In genomic region chr10:63520463-63521388, GRCh38 we compare ENCODE assay signal across 8 cellular contexts. TPM values are rescaled to one million over a fixed set of nuclear protein-coding genes. Genes with fewer than 3 reads are reported as not detected.
DNase-seq lines count a peak whose midpoint lies in the region; ATAC-seq, FAIRE-seq and TF ChIP-seq lines count a peak whose summit lies in the region.

No MANE protein-coding gene starts in this region.

- TF ChIP-seq CTCF in coronary artery (IDR thresholded peaks at IDR 0.05) = no peak
- TF ChIP-seq CTCF in HepG2 (CRISPR knock-in tag; IDR thresholded peaks at IDR 0.05) = no peak

- peak overlapping the region; percentile 17 for H2AFZ ChIP-seq in HepG2 (ENCODE audit: low read length)

- peak; percentile 82 for DNase-seq in activated CD8-positive, alpha-beta memory T cell treated with anti-CD3 and anti-CD28 coated beads for 24 hours
- DNase-seq in activated CD8-positive, alpha-beta memory T cell treated with anti-CD3 and anti-CD28 coated beads, Interleukin-2, amount 50 U/mL, for 4 hours = no peak
- DNase-seq in NCI-H1694 treated with DMSO at 0.1 percent for 48 hours (lab: John Stamatoyannopoulos, UW) (peak; percentile 58), coronary artery (ENCODE audit: low spot score) (peak; percentile 79), HepG2 (ENCODE audit: low spot score) (peak; percentile 51)
- peak; percentile 4 for DNase-seq in activated CD4-positive, CD25-positive, alpha-beta regulatory T cell treated with anti-CD3 and anti-CD28 coated beads, Interleukin-2, amount 50 U/mL, for 16 hours (ENCODE audit: low read depth, low spot score)
- peak; percentile 13 to 36 (median 18) for DNase-seq in stimulated activated CD4-positive, alpha-beta T cell treated with anti-CD3 and anti-CD28 coated beads, TNF-alpha, amount 100 ng/mL, for 48 hours (ENCODE audit: low read depth in 3 of 3)

- peak overlapping the region; percentile 71 to 100 for H3K27ac ChIP-seq in coronary artery
- H3K27ac ChIP-seq in HepG2 (ENCODE audit: extremely low read length, insufficient read depth, low read length) = peak overlapping the region; percentile 93

- no peaks in the 10 kb centered on the region for H3K36me3 ChIP-seq in HepG2 (replicated peaks in 1 of 2; ENCODE audit: control insufficient read depth in 1 of 2, insufficient read depth in 2 of 2, low read length in 2 of 2)

- BruUV-seq in HepG2 (replicated peaks; lab: Mats Ljungman, UMichigan) = no TSS peak

- FAIRE-seq in HepG2 (lab: Jason Lieb, UNC) = no peak

- TF ChIP-seq RAD21 in HepG2 (CRISPR knock-in tag; IDR thresholded peaks at IDR 0.05) = no peak

- peaks cover 4% of the 10 kb centered on the region; the same call in 1 of the 2 replicates for H4K20me1 ChIP-seq in HepG2 (ENCODE audit: insufficient read depth, low read length)

- TF ChIP-seq EP300 in HepG2 (IDR thresholded peaks at IDR 0.05; ENCODE audit: low read depth in 2 of 2, low read length in 2 of 2) = no peak
- TF ChIP-seq EP300 in HepG2 (CRISPR knock-in tag; IDR thresholded peaks at IDR 0.05; ENCODE audit: borderline replicate concordance) = no peak

- CTCF ChIA-PET in HepG2 (lab: Yijun Ruan, JAX; ENCODE audit: low intra/inter-chr PET ratio, low total read pairs) = no interaction called here

- in situ Hi-C loops in HepG2 (cut with HindIII; ENCODE audit: extremely low pct_ligation_motif_present, low pct_unique_long_range_greater_than_20kb) = no loop called here

- peak overlapping the region; percentile 81 for H3K9ac ChIP-seq in HepG2 (ENCODE audit: insufficient read depth, low read depth, low read length)

- H3K27me3 ChIP-seq in HepG2 (ENCODE audit: control insufficient read depth in 1 of 2, insufficient read depth in 2 of 2, low read length in 2 of 2) = no peaks in the 10 kb centered on the region

- H3K4me3 ChIP-seq in coronary artery (peak overlapping the region; percentile 99), HepG2 (replicated peaks in 1 of 3; ENCODE audit: insufficient read depth in 1 of 3, low read depth in 2 of 3, low read length in 3 of 3) (peak overlapping the region; percentile 58 to 74 (median 73))

- POLR2A ChIA-PET in HepG2 (lab: Yijun Ruan, JAX) = interaction anchor here (1.1 to 2.0 kb wide), 3 partner anchors 18 to 252 kb away, joined by 4 to 12 read pairs (median 4); no protein-coding TSS in a partner anchor

- H3K4me2 ChIP-seq in HepG2 (ENCODE audit: low read depth, low read length) = peak overlapping the region; percentile 87

- intact Hi-C loops in HepG2 (cut with micrococcal nuclease; ENCODE audit: unreplicated experiment) = loop anchor here (5.0 kb wide), 1 partner anchor 253 kb away; no protein-coding TSS in a partner anchor

- 0% methylated on average over 4 of the region's 46 CpGs for WGBS in HepG2 (ENCODE audit: low lambda C conversion rate)

- peak; percentile 81 for ATAC-seq in HG02642 (IDR thresholded peaks at IDR 0.05; ENCODE audit: poor library complexity, unreplicated experiment)
- ATAC-seq in HepG2 = peak; percentile 92

- H3K79me2 ChIP-seq in HepG2 (ENCODE audit: insufficient read depth, low read length) = peaks cover 90% of the 10 kb centered on the region

- TF ChIP-seq POLR2A in HepG2 (IDR thresholded peaks at IDR 0.05; ENCODE audit: insufficient read depth in 1 of 2, low read depth in 2 of 2, low read length in 2 of 2) = peak; percentile 72 to 82

- H3K4me1 ChIP-seq in HepG2 (ENCODE audit: insufficient read depth, low read length) = peaks cover 83% of the 10 kb centered on the region

- no peaks in the 10 kb centered on the region for H3K9me3 ChIP-seq in HepG2 (ENCODE audit: low read length)

TF ChIP-seq in HepG2, 621 proteins besides CTCF, POLR2A, EP300 and RAD21 (continues in another document):
- TF ChIP-seq, protein P1, sequence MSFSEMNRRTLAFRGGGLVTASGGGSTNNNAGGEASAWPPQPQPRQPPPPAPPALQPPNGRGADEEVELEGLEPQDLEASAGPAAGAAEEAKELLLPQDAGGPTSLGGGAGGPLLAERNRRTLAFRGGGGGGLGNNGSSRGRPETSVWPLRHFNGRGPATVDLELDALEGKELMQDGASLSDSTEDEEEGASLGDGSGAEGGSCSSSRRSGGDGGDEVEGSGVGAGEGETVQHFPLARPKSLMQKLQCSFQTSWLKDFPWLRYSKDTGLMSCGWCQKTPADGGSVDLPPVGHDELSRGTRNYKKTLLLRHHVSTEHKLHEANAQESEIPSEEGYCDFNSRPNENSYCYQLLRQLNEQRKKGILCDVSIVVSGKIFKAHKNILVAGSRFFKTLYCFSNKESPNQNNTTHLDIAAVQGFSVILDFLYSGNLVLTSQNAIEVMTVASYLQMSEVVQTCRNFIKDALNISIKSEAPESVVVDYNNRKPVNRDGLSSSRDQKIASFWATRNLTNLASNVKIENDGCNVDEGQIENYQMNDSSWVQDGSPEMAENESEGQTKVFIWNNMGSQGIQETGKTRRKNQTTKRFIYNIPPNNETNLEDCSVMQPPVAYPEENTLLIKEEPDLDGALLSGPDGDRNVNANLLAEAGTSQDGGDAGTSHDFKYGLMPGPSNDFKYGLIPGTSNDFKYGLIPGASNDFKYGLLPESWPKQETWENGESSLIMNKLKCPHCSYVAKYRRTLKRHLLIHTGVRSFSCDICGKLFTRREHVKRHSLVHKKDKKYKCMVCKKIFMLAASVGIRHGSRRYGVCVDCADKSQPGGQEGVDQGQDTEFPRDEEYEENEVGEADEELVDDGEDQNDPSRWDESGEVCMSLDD (CRISPR knock-in tag; IDR thresholded peaks at IDR 0.05; ENCODE audit: borderline replicate concordance) = no peak
- TF ChIP-seq SUZ12 (IDR thresholded peaks at IDR 0.05; ENCODE audit: low read depth, low read length) (no peak), ADNP (CRISPR knock-in tag; IDR thresholded peaks at IDR 0.05) (no peak), GATAD2A (CRISPR knock-in tag; IDR thresholded peaks at IDR 0.05) (peak; percentile 36; the same call in 1 of the 2 replicates), ZNF543 (CRISPR knock-in tag; IDR thresholded peaks at IDR 0.05) (peak; percentile 81; the same call in 1 of the 2 replicates), ZMAT3 (CRISPR knock-in tag; conservative IDR thresholded peaks at IDR 0.05) (no peak), ZNF441 (CRISPR knock-in tag; IDR thresholded peaks at IDR 0.05; ENCODE audit: borderline replicate concordance) (peak; percentile 80), ZNF724P (CRISPR knock-in tag; IDR thresholded peaks at IDR 0.05; ENCODE audit: borderline replicate concordance) (peak; percentile 69; the same call in 1 of the 2 replicates), FOSL1 (CRISPR knock-in tag; IDR thresholded peaks at IDR 0.05; ENCODE audit: borderline replicate concordance) (no peak), ERF (CRISPR knock-in tag; IDR thresholded peaks at IDR 0.05) (0 out of 2 replicates have a peak, but pooled peaks have one; percentile 13), ZNF761 (CRISPR knock-in tag; conservative IDR thresholded peaks at IDR 0.05) (0 out of 2 replicates have a peak, but pooled peaks have one; percentile 6)

RNA-seq across cellular contexts. Expression of gene REEP3, which starts 0.5 kb away (rescaled TPM):
- total RNA-seq in HepG2 (2016; rRNA removed; fragmentation: Illumina TruSeq; extraction: Trizol) = 29.1 and 31.4 TPM in 2 replicates
- total RNA-seq in HepG2 (2016; cell fraction: cytosol; rRNA removed; fragmentation: Illumina TruSeq; extraction: Trizol; ENCODE audit: low read depth) = 23.6 and 27.7 TPM in 2 replicates
- total RNA-seq in HepG2 (2016; cell fraction: insoluble cytoplasmic fraction; rRNA removed; fragmentation: Illumina TruSeq; extraction: Trizol) = 27.1 and 27.9 TPM in 2 replicates
- total RNA-seq in HepG2 (2016; cell fraction: membrane; rRNA removed; fragmentation: Illumina TruSeq; extraction: Trizol) = 34.9 and 39.7 TPM in 2 replicates
- 13.9 and 19.8 TPM in 2 replicates for total RNA-seq in HepG2 (2016; cell fraction: nucleus; rRNA removed; fragmentation: Illumina TruSeq; extraction: Trizol)
- polyA plus RNA-seq in HepG2 (2011; rRNA removed) = 5.3 and 7.1 TPM in 2 replicates
- 5.4 and 8.4 TPM in 2 replicates for polyA plus RNA-seq in HepG2 (2011; cell fraction: cytosol; rRNA removed)
- polyA plus RNA-seq in HepG2 (2011; cell fraction: nucleus; rRNA removed) = 2.7 and 4.4 TPM in 2 replicates
- 8.7 and 10.0 TPM in 2 replicates for polyA plus RNA-seq in HepG2 (2012)
- polyA plus RNA-seq in HepG2 (2016; cell fraction: cytosol; fragmentation: Illumina TruSeq; extraction: Trizol; ENCODE audit: low read depth) = 45.4 and 52.0 TPM in 2 replicates
- polyA plus RNA-seq in HepG2 (2016; cell fraction: insoluble cytoplasmic fraction; fragmentation: Illumina TruSeq; extraction: Trizol; ENCODE audit: low read depth) = 20.1 and 20.9 TPM in 2 replicates
- 31.9 and 38.5 TPM in 2 replicates for polyA plus RNA-seq in HepG2 (2016; cell fraction: membrane; fragmentation: Illumina TruSeq; extraction: Trizol; ENCODE audit: low read depth)
- 25.8 and 29.3 TPM in 2 replicates for polyA plus RNA-seq in HepG2 (2016; cell fraction: nucleus; fragmentation: Illumina TruSeq; extraction: Trizol; ENCODE audit: insufficient read depth, low read depth)
- 2.4 and 4.6 TPM in 2 replicates for polyA minus RNA-seq in HepG2 (2011; rRNA and poly(A)+ RNA removed; ENCODE audit: low replicate concordance)
- 9.3 and 9.6 TPM in 2 replicates for polyA minus RNA-seq in HepG2 (2011; cell fraction: cytosol; rRNA and poly(A)+ RNA removed)
- 6.3 and 7.8 TPM in 2 replicates for polyA minus RNA-seq in HepG2 (2011; cell fraction: nucleus; rRNA and poly(A)+ RNA removed)

RNA-seq across cellular contexts. Expression of gene JMJD1C, which starts 54.9 kb away (rescaled TPM):
- total RNA-seq in HepG2 (2016; rRNA removed; fragmentation: Illumina TruSeq; extraction: Trizol) = 42.7 and 51.4 TPM in 2 replicates
- 10.6 and 12.0 TPM in 2 replicates for total RNA-seq in HepG2 (2016; cell fraction: cytosol; rRNA removed; fragmentation: Illumina TruSeq; extraction: Trizol; ENCODE audit: low read depth)
- 38.0 and 48.1 TPM in 2 replicates for total RNA-seq in HepG2 (2016; cell fraction: insoluble cytoplasmic fraction; rRNA removed; fragmentation: Illumina TruSeq; extraction: Trizol)
- 16.5 and 17.1 TPM in 2 replicates for total RNA-seq in HepG2 (2016; cell fraction: membrane; rRNA removed; fragmentation: Illumina TruSeq; extraction: Trizol)
- total RNA-seq in HepG2 (2016; cell fraction: nucleus; rRNA removed; fragmentation: Illumina TruSeq; extraction: Trizol) = 121 and 123 TPM in 2 replicates
- polyA plus RNA-seq in HepG2 (2011; rRNA removed) = 34.9 and 42.3 TPM in 2 replicates
- polyA plus RNA-seq in HepG2 (2011; cell fraction: cytosol; rRNA removed) = 15.7 and 25.3 TPM in 2 replicates
- polyA plus RNA-seq in HepG2 (2011; cell fraction: nucleus; rRNA removed) = 46.2 and 51.3 TPM in 2 replicates
- polyA plus RNA-seq in HepG2 (2012) = 44.1 and 47.8 TPM in 2 replicates
- polyA plus RNA-seq in HepG2 (2016; cell fraction: cytosol; fragmentation: Illumina TruSeq; extraction: Trizol; ENCODE audit: low read depth) = 0.93 and 1.1 TPM in 2 replicates
- 22.2 and 27.2 TPM in 2 replicates for polyA plus RNA-seq in HepG2 (2016; cell fraction: insoluble cytoplasmic fraction; fragmentation: Illumina TruSeq; extraction: Trizol; ENCODE audit: low read depth)
- 2.7 and 3.3 TPM in 2 replicates for polyA plus RNA-seq in HepG2 (2016; cell fraction: membrane; fragmentation: Illumina TruSeq; extraction: Trizol; ENCODE audit: low read depth)
- 68.6 and 81.1 TPM in 2 replicates for polyA plus RNA-seq in HepG2 (2016; cell fraction: nucleus; fragmentation: Illumina TruSeq; extraction: Trizol; ENCODE audit: insufficient read depth, low read depth)
- polyA minus RNA-seq in HepG2 (2011; rRNA and poly(A)+ RNA removed; ENCODE audit: low replicate concordance) = 45.1 and 116 TPM in 2 replicates
- polyA minus RNA-seq in HepG2 (2011; cell fraction: cytosol; rRNA and poly(A)+ RNA removed) = 51.2 and 58.4 TPM in 2 replicates
- polyA minus RNA-seq in HepG2 (2011; cell fraction: nucleus; rRNA and poly(A)+ RNA removed) = 378 and 386 TPM in 2 replicates
